Comparison of ENCODE assay signal across 1 cellular context in the genomic region with DNA sequence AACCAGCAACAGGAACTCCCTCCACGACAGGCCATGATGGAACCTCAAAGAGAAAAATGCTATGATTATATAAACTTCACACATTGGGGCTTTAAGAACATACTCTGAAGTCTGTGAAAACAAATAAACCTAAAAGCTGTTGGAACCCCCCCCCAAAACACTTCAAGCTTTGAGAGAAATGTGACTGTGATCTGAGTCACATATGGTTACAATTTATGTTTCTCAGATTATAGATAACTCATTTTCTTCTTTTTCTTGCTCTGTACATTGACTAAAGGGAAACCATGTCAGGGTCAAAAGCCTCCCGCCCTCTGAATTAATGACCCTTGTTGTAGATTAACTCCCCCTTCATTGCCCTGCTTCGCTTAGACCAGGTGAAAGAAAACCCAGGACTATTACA.
TF ChIP-seq lines count a peak whose summit lies in the region.

No MANE protein-coding gene starts in this region.

TF ChIP-seq in K562, 482 proteins besides CTCF, POLR2A, EP300 and RAD21:
- TF ChIP-seq, protein P1, sequence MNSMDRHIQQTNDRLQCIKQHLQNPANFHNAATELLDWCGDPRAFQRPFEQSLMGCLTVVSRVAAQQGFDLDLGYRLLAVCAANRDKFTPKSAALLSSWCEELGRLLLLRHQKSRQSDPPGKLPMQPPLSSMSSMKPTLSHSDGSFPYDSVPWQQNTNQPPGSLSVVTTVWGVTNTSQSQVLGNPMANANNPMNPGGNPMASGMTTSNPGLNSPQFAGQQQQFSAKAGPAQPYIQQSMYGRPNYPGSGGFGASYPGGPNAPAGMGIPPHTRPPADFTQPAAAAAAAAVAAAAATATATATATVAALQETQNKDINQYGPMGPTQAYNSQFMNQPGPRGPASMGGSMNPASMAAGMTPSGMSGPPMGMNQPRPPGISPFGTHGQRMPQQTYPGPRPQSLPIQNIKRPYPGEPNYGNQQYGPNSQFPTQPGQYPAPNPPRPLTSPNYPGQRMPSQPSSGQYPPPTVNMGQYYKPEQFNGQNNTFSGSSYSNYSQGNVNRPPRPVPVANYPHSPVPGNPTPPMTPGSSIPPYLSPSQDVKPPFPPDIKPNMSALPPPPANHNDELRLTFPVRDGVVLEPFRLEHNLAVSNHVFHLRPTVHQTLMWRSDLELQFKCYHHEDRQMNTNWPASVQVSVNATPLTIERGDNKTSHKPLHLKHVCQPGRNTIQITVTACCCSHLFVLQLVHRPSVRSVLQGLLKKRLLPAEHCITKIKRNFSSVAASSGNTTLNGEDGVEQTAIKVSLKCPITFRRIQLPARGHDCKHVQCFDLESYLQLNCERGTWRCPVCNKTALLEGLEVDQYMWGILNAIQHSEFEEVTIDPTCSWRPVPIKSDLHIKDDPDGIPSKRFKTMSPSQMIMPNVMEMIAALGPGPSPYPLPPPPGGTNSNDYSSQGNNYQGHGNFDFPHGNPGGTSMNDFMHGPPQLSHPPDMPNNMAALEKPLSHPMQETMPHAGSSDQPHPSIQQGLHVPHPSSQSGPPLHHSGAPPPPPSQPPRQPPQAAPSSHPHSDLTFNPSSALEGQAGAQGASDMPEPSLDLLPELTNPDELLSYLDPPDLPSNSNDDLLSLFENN (IDR thresholded peaks at IDR 0.05; ENCODE audit: low read depth in 2 of 2, low read length in 2 of 2), result no peak
- TF ChIP-seq FOSL1 (tag; conservative IDR thresholded peaks at IDR 0.05) (peak; percentile 34; the same call in 1 of the 2 replicates), OTX1 (CRISPR knock-in tag; IDR thresholded peaks at IDR 0.05) (no peak)
TF ChIP-seq in K562: peak in this region for 1.
